ENCODE assay signal across 9 cellular contexts in the genomic region with DNA sequence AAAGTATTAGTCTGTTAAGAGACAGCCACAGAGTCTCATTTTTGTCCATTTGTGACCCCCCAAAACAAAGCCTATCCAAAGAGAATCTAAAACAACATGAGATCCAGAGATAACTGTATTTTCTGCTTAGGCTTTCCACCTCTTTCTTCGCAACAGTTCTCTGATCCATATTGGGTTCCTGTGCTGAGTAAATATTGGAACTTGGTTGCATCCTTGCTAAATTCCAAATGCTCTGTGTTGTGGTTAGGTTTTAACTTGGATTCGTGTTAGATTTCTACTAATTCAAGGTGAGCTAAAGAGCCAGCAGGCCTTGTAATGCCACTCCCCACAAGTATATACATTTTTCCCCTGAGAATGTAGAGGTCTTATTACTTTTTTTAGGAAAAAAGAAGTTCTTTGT. TPM values are rescaled to one million over a fixed set of nuclear protein-coding genes. Genes with fewer than 3 reads are reported as not detected.
"Had no signal": no experiment of that assay in that cellular context is flagged by ENCODE, and none has a peak within 500 bp of the region (broad histone marks: within the 10 kb centered on the region; RNA-seq: fewer than 3 reads in every experiment).

No MANE protein-coding gene starts in this region.

- ATAC-seq: K562 had no signal

- DNase-seq: IMR-90, KBM-7, KG1 had no signal

- FAIRE-seq: HTR-8/SVneo, K562 had no signal

- H3K4me3 ChIP-seq: K562 had no signal

- H3K27ac ChIP-seq: HL-60 had no signal

RNA-seq across cellular contexts. Expression of gene FMO1, which starts 29.2 kb away (rescaled TPM):
- total RNA-seq: HT-29, HT1080, IMR-90, K562 had no signal
- polyA plus RNA-seq: IgD-negative memory B cell, IMR-90, K562 had no signal

RNA-seq across cellular contexts. Expression of gene FMO4, which starts 36.4 kb away (rescaled TPM):
- total RNA-seq: HT-29 had no signal
